ENCODE assay signal across 16 cellular contexts in genomic region chr12:105036937-105037649, GRCh38. TPM values are rescaled to one million over a fixed set of nuclear protein-coding genes. Genes with fewer than 3 reads are reported as not detected.
DNase-seq lines count a peak whose midpoint lies in the region; ATAC-seq, FAIRE-seq and TF ChIP-seq lines count a peak whose summit lies in the region.
"Had no signal": no experiment of that assay in that cellular context is flagged by ENCODE, and none has a peak within 500 bp of the region (broad histone marks: within the 10 kb centered on the region; RNA-seq: fewer than 3 reads in every experiment).

No MANE protein-coding gene starts in this region.

- POLR2A ChIA-PET in CD4-positive, alpha-beta T cell (lab: Charles Lee): interaction anchor here (0.5 to 2.1 kb wide), 6 partner anchors 8 to 750 kb away, joined by 3 to 7 read pairs (median 4); no protein-coding TSS in a partner anchor
- POLR2A ChIA-PET in WTC11 (lab: Charles Lee): no interaction called here

- peak; percentile 44 for ATAC-seq in CD4-positive, alpha-beta T cell (ENCODE audit: poor library complexity)
- no peak for ATAC-seq in WTC11
- no peak for ATAC-seq in upper lobe of right lung
- no peak for ATAC-seq in upper lobe of left lung (ENCODE audit: low FRiP score in 2 of 2)
- ATAC-seq: left ventricle myocardium superior had no signal

- no peaks in the 10 kb centered on the region for H4K20me1 ChIP-seq in hepatocyte (ENCODE audit: insufficient read depth, poor library complexity, severe bottlenecking)

- WGBS in upper lobe of left lung, 2 donors: 66 to 70% methylated on average over 3 of the region's 3 CpGs
- WGBS in hepatocyte (ENCODE audit: low lambda C conversion rate, missing lambda C conversion rate): 65% methylated on average over 3 of the region's 3 CpGs

- no peaks in the 10 kb centered on the region for H3K9me3 Mint-ChIP-seq in CD4-positive, alpha-beta T cell
- H3K9me3 Mint-ChIP-seq in WTC11: no peaks in the 10 kb centered on the region

- no peaks in the 10 kb centered on the region for H3K9me2 ChIP-seq in hepatocyte (replicated peaks; ENCODE audit: insufficient read depth)

- intact Hi-C loops in CD4-positive, alpha-beta T cell (cut with DNase I, micrococcal nuclease): no loop called here
- intact Hi-C loops in upper lobe of right lung (cut with DNase I): no loop called here

- TF ChIP-seq CTCF in CD4-positive, alpha-beta T cell (IDR thresholded peaks at IDR 0.05): no peak
- TF ChIP-seq CTCF in WTC11 (IDR thresholded peaks at IDR 0.05) (no peak), upper lobe of right lung (IDR thresholded peaks at IDR 0.05) (no peak), upper lobe of left lung (IDR thresholded peaks at IDR 0.05) (no peak), hepatocyte (IDR thresholded peaks at IDR 0.05; ENCODE audit: poor library complexity) (no peak)

- H3K27ac Mint-ChIP-seq in CD4-positive, alpha-beta T cell: peak overlapping the region; percentile 79
- 0 out of 2 replicates have a peak overlapping the region, but pooled peaks have one; percentile 81 for H3K27ac Mint-ChIP-seq in WTC11
- H3K27ac Mint-ChIP-seq: nephron had no signal

- no peak for TF ChIP-seq POLR2A in upper lobe of left lung (IDR thresholded peaks at IDR 0.05)

- no peaks in the 10 kb centered on the region for H3K27me3 ChIP-seq in CD4-positive, alpha-beta T cell (ENCODE audit: control insufficient read depth, insufficient read depth, low read length)
- H3K27me3 ChIP-seq in upper lobe of right lung (no peaks in the 10 kb centered on the region), upper lobe of left lung (no peaks in the 10 kb centered on the region), hepatocyte (no peaks in the 10 kb centered on the region)
- H3K27me3 ChIP-seq: MG63, Peyer's patch, right atrium auricular region had no signal

- no peak for TF ChIP-seq EP300 in upper lobe of left lung (IDR thresholded peaks at IDR 0.05)

- H3K4me2 ChIP-seq in hepatocyte: no peak overlapping the region

- no peak overlapping the region for H3K27ac ChIP-seq in CD4-positive, alpha-beta T cell (ENCODE audit: low read depth, low read length)
- H3K27ac ChIP-seq in epithelial cell of prostate (peak overlapping the region; percentile 25), upper lobe of right lung (no peak overlapping the region), upper lobe of left lung (no peak overlapping the region), hepatocyte (no peak overlapping the region)
- H3K27ac ChIP-seq: C4-2B, HL-60, Peyer's patch, right atrium auricular region had no signal

- H2AFZ ChIP-seq in hepatocyte: no peak overlapping the region

- no peaks in the 10 kb centered on the region for H3K4me1 ChIP-seq in upper lobe of right lung
- no peaks in the 10 kb centered on the region for H3K4me1 ChIP-seq in upper lobe of left lung
- no peaks in the 10 kb centered on the region for H3K4me1 ChIP-seq in hepatocyte (ENCODE audit: insufficient read depth)
- H3K4me1 ChIP-seq: Peyer's patch, right atrium auricular region had no signal

- H3K36me3 Mint-ChIP-seq in CD4-positive, alpha-beta T cell (ENCODE audit: low read depth): no peaks in the 10 kb centered on the region
- peaks cover 3% of the 10 kb centered on the region for H3K36me3 Mint-ChIP-seq in WTC11

- no peak for DNase-seq in CD4-positive, alpha-beta T cell
- no peak for DNase-seq in GM19239 (ENCODE audit: insufficient read length, low spot score)
- no peak for DNase-seq in WTC11 (ENCODE audit: low spot score)
- DNase-seq in epithelial cell of prostate (ENCODE audit: low read depth, low spot score): no peak
- no peak for DNase-seq in upper lobe of right lung
- no peak for DNase-seq in upper lobe of left lung
- no peak for DNase-seq in hepatocyte (ENCODE audit: low spot score)
- DNase-seq: head of caudate nucleus, left ventricle myocardium superior, MG63, NCI-H2171, Peyer's patch had no signal

- H3K36me3 ChIP-seq in upper lobe of right lung (no peaks in the 10 kb centered on the region), upper lobe of left lung (no peaks in the 10 kb centered on the region), hepatocyte (replicated peaks; ENCODE audit: insufficient read depth, low read depth) (no peaks in the 10 kb centered on the region)
- H3K36me3 ChIP-seq: Peyer's patch, right atrium auricular region had no signal

- H3K27me3 Mint-ChIP-seq in CD4-positive, alpha-beta T cell: no peaks in the 10 kb centered on the region
- H3K27me3 Mint-ChIP-seq in WTC11 (ENCODE audit: low read depth): no peaks in the 10 kb centered on the region

- no peaks in the 10 kb centered on the region for H3K9me3 ChIP-seq in CD4-positive, alpha-beta T cell (ENCODE audit: control insufficient read depth, low read length)
- H3K9me3 ChIP-seq in upper lobe of right lung (no peaks in the 10 kb centered on the region), upper lobe of left lung (no peaks in the 10 kb centered on the region), hepatocyte (ENCODE audit: low read depth) (no peaks in the 10 kb centered on the region)
- H3K9me3 ChIP-seq: MG63, Peyer's patch, right atrium auricular region had no signal

- FAIRE-seq in GM19239 (lab: Jason Lieb, UNC): peak; percentile 77

- CTCF ChIA-PET in CD4-positive, alpha-beta T cell (lab: Charles Lee): interaction anchor here (0.7 kb wide), 1 partner anchor 655 kb away, joined by 3 read pairs; no protein-coding TSS in a partner anchor
- CTCF ChIA-PET in WTC11 (lab: Charles Lee): no interaction called here

- H3K4me1 Mint-ChIP-seq in CD4-positive, alpha-beta T cell (ENCODE audit: low read depth): peaks cover 23% of the 10 kb centered on the region
- H3K4me1 Mint-ChIP-seq in WTC11: no peaks in the 10 kb centered on the region

- H3K4me3 ChIP-seq in upper lobe of right lung (no peak overlapping the region), upper lobe of left lung (no peak overlapping the region), hepatocyte (no peak overlapping the region)
- H3K4me3 ChIP-seq: MG63, Peyer's patch, right atrium auricular region had no signal

- no peaks in the 10 kb centered on the region for H3K79me2 ChIP-seq in hepatocyte

- peak overlapping the region; percentile 75 for H3K4me3 Mint-ChIP-seq in CD4-positive, alpha-beta T cell
- no peak overlapping the region for H3K4me3 Mint-ChIP-seq in WTC11
- H3K4me3 Mint-ChIP-seq: nephron had no signal

TF ChIP-seq in WTC11, 78 proteins besides CTCF, POLR2A, EP300 and RAD21:
- TF ChIP-seq ETV6 (CRISPR knock-in tag; IDR thresholded peaks at IDR 0.05): no peak
- TF ChIP-seq ZNF532 (CRISPR knock-in tag; IDR thresholded peaks at IDR 0.05; ENCODE audit: borderline replicate concordance): no peak
- TF ChIP-seq MLX (CRISPR knock-in tag; IDR thresholded peaks at IDR 0.05): no peak
- no peak for TF ChIP-seq GABPB1 (CRISPR knock-in tag; IDR thresholded peaks at IDR 0.05)
- TF ChIP-seq JUN (CRISPR knock-in tag; IDR thresholded peaks at IDR 0.05): no peak
- TF ChIP-seq ZNF671 (CRISPR knock-in tag; IDR thresholded peaks at IDR 0.05): no peak
TF ChIP-seq in WTC11: peak in this region for 0.

RNA-seq across cellular contexts. Expression of gene ALDH1L2, which starts 47.2 kb away (rescaled TPM):
- under 1 TPM in 1 of 2 experiments, not detected in 1; 0.03 TPM for total RNA-seq in CD4-positive, alpha-beta T cell
- total RNA-seq in WTC11 (2021): 3.5 to 7.7 TPM (median 5.5 TPM) in 3 replicates
- 5.0 TPM for total RNA-seq in upper lobe of right lung
- total RNA-seq in upper lobe of left lung: 10 to 100 TPM in 1 of 6 donors, 1 to 10 TPM in 5; 1.2 to 11.6 (median 2.9) TPM
- 11.1 and 16.2 TPM in 2 replicates for total RNA-seq in hepatocyte
- polyA plus RNA-seq in hepatocyte: 5.9 and 6.5 TPM in 2 replicates

RNA-seq across cellular contexts. Expression of gene NOPCHAP1, which starts 51.0 kb away (rescaled TPM):
- total RNA-seq in CD4-positive, alpha-beta T cell: 10 to 100 TPM; 10.1 to 11.8 TPM
- total RNA-seq in WTC11 (2021) (34.8 to 38.2 TPM (median 35.0 TPM) in 3 replicates), upper lobe of right lung (11.5 TPM), upper lobe of left lung (10 to 100 TPM in 2 of 6 donors, 1 to 10 TPM in 4; 2.1 to 13.0 (median 7.6) TPM), hepatocyte (2.4 and 2.8 TPM in 2 replicates)
- 14.0 and 16.2 TPM in 2 replicates for polyA plus RNA-seq in hepatocyte
